9 cellular contexts compared by ENCODE assay signal in the genomic region with DNA sequence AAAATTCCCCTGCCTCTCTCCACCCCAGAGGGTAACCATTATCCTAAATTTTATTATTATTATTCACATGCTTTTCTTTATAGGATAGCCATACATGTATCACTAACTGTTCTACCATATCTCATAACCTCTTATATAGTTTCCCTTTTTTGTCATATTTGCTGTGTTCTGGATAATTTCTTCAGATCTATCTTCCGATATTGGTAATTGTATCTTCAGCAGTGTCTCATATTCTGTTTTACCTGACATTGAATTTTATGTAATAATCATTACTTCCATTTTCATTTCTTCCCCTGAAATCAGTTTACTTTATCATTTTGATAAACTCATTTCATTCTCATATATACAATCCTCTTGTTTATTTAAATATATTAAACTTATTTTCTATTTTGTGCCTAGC.
"Had no signal": no experiment of that assay in that cellular context is flagged by ENCODE, and none has a peak within 500 bp of the region (broad histone marks: within the 10 kb centered on the region; RNA-seq: fewer than 3 reads in every experiment).

No MANE protein-coding gene starts in this region.

- H2AFZ ChIP-seq: GM23248 had no signal

- H3K27ac Mint-ChIP-seq: HFFc6 had no signal

- ATAC-seq: HCT116, HepG2 had no signal

- H3K27ac ChIP-seq: GM23248, HL-60 had no signal

- H3K9ac ChIP-seq: GM23248 had no signal

- DNase-seq: GM23248, GOT3, H7, HFFc6 had no signal

- H3K9me3 Mint-ChIP-seq: HFFc6 had no signal

- H3K36me3 ChIP-seq: HAP-1 had no signal

- FAIRE-seq: HepG2 had no signal

- H3K9me3 ChIP-seq: HAP-1 had no signal

- H3K4me3 Mint-ChIP-seq: HFFc6, IgD-negative memory B cell had no signal

- H3K4me3 ChIP-seq: GM23248, HAP-1 had no signal
